37 cellular contexts compared by ENCODE assay signal in the genomic region with DNA sequence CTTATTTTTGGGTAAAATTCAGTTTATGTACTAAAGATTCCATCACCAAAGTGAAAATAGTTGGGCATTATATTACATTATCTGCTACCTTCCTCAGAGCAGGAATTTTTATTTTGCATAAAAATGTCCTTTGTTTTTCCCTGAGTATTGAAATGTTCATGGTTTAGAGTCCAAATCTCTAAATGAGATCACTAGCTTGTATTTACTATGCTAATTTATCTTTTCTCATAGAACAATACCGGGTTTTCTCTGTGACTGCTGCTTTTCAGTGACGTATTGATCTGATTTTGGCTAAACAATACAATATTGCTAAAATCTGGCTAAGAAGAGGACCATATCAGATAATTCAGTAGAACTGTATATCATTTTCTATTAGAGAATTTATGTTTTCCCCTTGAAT.
"Had no signal": no experiment of that assay in that cellular context is flagged by ENCODE, and none has a peak within 500 bp of the region (broad histone marks: within the 10 kb centered on the region; RNA-seq: fewer than 3 reads in every experiment).

No MANE protein-coding gene starts in this region.

- H3K4me1 Mint-ChIP-seq: activated naive CD4-positive, alpha-beta T cell treated with anti-CD3 and anti-CD28 coated beads, Interleukin-2, amount 10 ng/mL, durations not matched to agents 7 days and 5 days; activated naive CD4-positive, alpha-beta T cell treated with anti-CD3 and anti-CD28 coated beads, Interleukin-2, amount 50 U/mL, for 24 hours; activated naive CD8-positive, alpha-beta T cell treated with anti-CD3 and anti-CD28 coated beads for 36 hours; activated naive CD8-positive, alpha-beta T cell treated with anti-CD3 and anti-CD28 coated beads, Interleukin-2, amount 10 ng/mL, durations not matched to agents 7 days and 5 days; activated naive CD8-positive, alpha-beta T cell treated with anti-CD3 and anti-CD28 coated beads, Interleukin-2, amount 50 U/mL, for 24 hours; activated T-helper 17 cell treated with anti-CD3 and anti-CD28 coated beads, Interleukin-2, amount 50 U/mL, for 72 hours; central memory CD8-positive, alpha-beta T cell had no signal

- H3K27me3 Mint-ChIP-seq: activated naive CD4-positive, alpha-beta T cell treated with anti-CD3 and anti-CD28 coated beads, Interleukin-2, amount 10 ng/mL, durations not matched to agents 7 days and 5 days; activated naive CD4-positive, alpha-beta T cell treated with anti-CD3 and anti-CD28 coated beads, Interleukin-2, amount 50 U/mL, for 24 hours; activated naive CD8-positive, alpha-beta T cell treated with anti-CD3 and anti-CD28 coated beads, Interleukin-2, amount 10 ng/mL, durations not matched to agents 7 days and 5 days; activated naive CD8-positive, alpha-beta T cell treated with anti-CD3 and anti-CD28 coated beads, Interleukin-2, amount 50 U/mL, for 24 hours; activated T-helper 17 cell treated with anti-CD3 and anti-CD28 coated beads, Interleukin-2, amount 50 U/mL, for 72 hours; central memory CD8-positive, alpha-beta T cell had no signal

- H3K27me3 ChIP-seq: adrenal gland, ascending aorta, body of pancreas, brain microvascular endothelial cell, breast epithelium, cardiac muscle cell had no signal

- H3K36me3 Mint-ChIP-seq: activated naive CD4-positive, alpha-beta T cell treated with anti-CD3 and anti-CD28 coated beads, Interleukin-2, amount 10 ng/mL, durations not matched to agents 7 days and 5 days; activated naive CD4-positive, alpha-beta T cell treated with anti-CD3 and anti-CD28 coated beads, Interleukin-2, amount 50 U/mL, for 24 hours; activated naive CD4-positive, alpha-beta T cell treated with anti-CD3 and anti-CD28 coated beads, Interleukin-2, amount 50 U/mL, for 72 hours; activated naive CD8-positive, alpha-beta T cell; activated naive CD8-positive, alpha-beta T cell treated with anti-CD3 and anti-CD28 coated beads for 36 hours; activated naive CD8-positive, alpha-beta T cell treated with anti-CD3 and anti-CD28 coated beads, Interleukin-2, amount 10 ng/mL, durations not matched to agents 7 days and 5 days; brain had no signal

- H3K27ac ChIP-seq: adrenal gland, ascending aorta, body of pancreas, brain microvascular endothelial cell, breast epithelium, cardiac muscle cell had no signal

- H3K36me3 ChIP-seq: adrenal gland, ascending aorta, brain microvascular endothelial cell, breast epithelium, cardiac muscle cell had no signal

- H3K4me3 Mint-ChIP-seq: activated naive CD4-positive, alpha-beta T cell treated with anti-CD3 and anti-CD28 coated beads for 36 hours; activated naive CD4-positive, alpha-beta T cell treated with anti-CD3 and anti-CD28 coated beads, Interleukin-2, amount 10 ng/mL, durations not matched to agents 7 days and 5 days; activated naive CD4-positive, alpha-beta T cell treated with anti-CD3 and anti-CD28 coated beads, Interleukin-2, amount 50 U/mL, for 24 hours; activated naive CD8-positive, alpha-beta T cell; activated naive CD8-positive, alpha-beta T cell treated with anti-CD3 and anti-CD28 coated beads for 36 hours; activated naive CD8-positive, alpha-beta T cell treated with anti-CD3 and anti-CD28 coated beads, Interleukin-2, amount 10 ng/mL, durations not matched to agents 7 days and 5 days; activated naive CD8-positive, alpha-beta T cell treated with anti-CD3 and anti-CD28 coated beads, Interleukin-2, amount 50 U/mL, for 24 hours; activated T-cell treated with anti-CD3 and anti-CD28 coated beads, Interleukin-2, amount 50 U/mL, for 4 hours; activated T-cell treated with anti-CD3 and anti-CD28 coated beads, Interleukin-2, amount 50 U/mL, for 72 hours; activated T-helper 1 cell treated with anti-CD3 and anti-CD28 coated beads, Interleukin-12 subunit alpha, Interleukin-12 subunit beta, Interleukin-2, Interleukin-4 antibody, amounts not matched to agents 30 ng/mL and 10 ng/mL and 1 ng/mL, durations not matched to agents 14 hours and 24 hours and 36 hours; activated T-helper 17 cell treated with anti-CD3 and anti-CD28 coated beads, Interleukin-2, amount 50 U/mL, for 72 hours; brain; central memory CD8-positive, alpha-beta T cell had no signal

- H3K27ac Mint-ChIP-seq: activated naive CD4-positive, alpha-beta T cell treated with anti-CD3 and anti-CD28 coated beads for 36 hours; activated naive CD4-positive, alpha-beta T cell treated with anti-CD3 and anti-CD28 coated beads, Interleukin-2, amount 10 ng/mL, durations not matched to agents 7 days and 5 days; activated naive CD4-positive, alpha-beta T cell treated with anti-CD3 and anti-CD28 coated beads, Interleukin-2, amount 50 U/mL, for 24 hours; activated naive CD4-positive, alpha-beta T cell treated with anti-CD3 and anti-CD28 coated beads, Interleukin-2, amount 50 U/mL, for 72 hours; activated naive CD8-positive, alpha-beta T cell; activated naive CD8-positive, alpha-beta T cell treated with anti-CD3 and anti-CD28 coated beads for 36 hours; activated naive CD8-positive, alpha-beta T cell treated with anti-CD3 and anti-CD28 coated beads, Interleukin-2, amount 10 ng/mL, durations not matched to agents 7 days and 5 days; activated naive CD8-positive, alpha-beta T cell treated with anti-CD3 and anti-CD28 coated beads, Interleukin-2, amount 50 U/mL, for 24 hours; activated T-cell treated with anti-CD3 and anti-CD28 coated beads, Interleukin-2, amount 50 U/mL, for 72 hours; activated T-helper 1 cell treated with anti-CD3 and anti-CD28 coated beads, Interleukin-12 subunit alpha, Interleukin-12 subunit beta, Interleukin-2, Interleukin-4 antibody, amounts not matched to agents 30 ng/mL and 10 ng/mL and 1 ng/mL, durations not matched to agents 14 hours and 24 hours and 36 hours; activated T-helper 17 cell treated with anti-CD3 and anti-CD28 coated beads, Interleukin-2, amount 50 U/mL, for 72 hours; activated T-helper 2 cell treated with anti-CD3 and anti-CD28 coated beads, Interferon-gamma antibody, Interleukin-2, Interleukin-4, amounts not matched to agents 10 μg/mL and 5 μg/mL and 100 μg/mL, durations not matched to agents 14 hours and 24 hours and 36 hours; brain had no signal

- DNase-seq: activated effector memory CD4-positive, alpha-beta T cell treated with anti-CD3 and anti-CD28 coated beads, Interleukin-2, amount 50 U/mL, for 16 hours; activated effector memory CD4-positive, alpha-beta T cell treated with Interleukin-2 at 50 U/mL for 16 hours; activated gamma-delta T cell; activated gamma-delta T cell treated with Interleukin-2 at 50 U/mL for 16 hours; activated naive CD4-positive, alpha-beta T cell; activated naive CD4-positive, alpha-beta T cell treated with anti-CD3 and anti-CD28 coated beads for 36 hours; activated naive CD4-positive, alpha-beta T cell treated with anti-CD3 and anti-CD28 coated beads, Interleukin-2, amount 10 ng/mL, durations not matched to agents 7 days and 5 days; activated naive CD4-positive, alpha-beta T cell treated with anti-CD3 and anti-CD28 coated beads, Interleukin-2, amount 50 U/mL, for 16 hours; activated naive CD4-positive, alpha-beta T cell treated with Interleukin-2 at 50 U/mL for 16 hours; activated naive CD8-positive, alpha-beta T cell treated with anti-CD3 and anti-CD28 coated beads for 36 hours; activated naive CD8-positive, alpha-beta T cell treated with anti-CD3 and anti-CD28 coated beads, Interleukin-2, amount 10 ng/mL, durations not matched to agents 7 days and 5 days; activated naive CD8-positive, alpha-beta T cell treated with anti-CD3 and anti-CD28 coated beads, Interleukin-2, amount 50 U/mL, for 24 hours; activated T-cell treated with anti-CD3 and anti-CD28 coated beads, Interleukin-2, amount 50 U/mL, for 4 hours; activated T-cell treated with anti-CD3 and anti-CD28 coated beads, Interleukin-2, amount 50 U/mL, for 48 hours; activated T-cell treated with anti-CD3 and anti-CD28 coated beads, Interleukin-2, amount 50 U/mL, for 72 hours; adrenal gland; amniotic stem cell; amygdala; anterior cingulate cortex; aorta; body of pancreas; brain microvascular endothelial cell; caudate nucleus; central memory CD4-positive, alpha-beta T cell; cerebellar nuclear complex had no signal

- H3K9me3 Mint-ChIP-seq: activated naive CD4-positive, alpha-beta T cell treated with anti-CD3 and anti-CD28 coated beads for 36 hours; activated naive CD4-positive, alpha-beta T cell treated with anti-CD3 and anti-CD28 coated beads, Interleukin-2, amount 10 ng/mL, durations not matched to agents 7 days and 5 days; activated naive CD4-positive, alpha-beta T cell treated with anti-CD3 and anti-CD28 coated beads, Interleukin-2, amount 50 U/mL, for 24 hours; activated naive CD4-positive, alpha-beta T cell treated with anti-CD3 and anti-CD28 coated beads, Interleukin-2, amount 50 U/mL, for 72 hours; activated naive CD8-positive, alpha-beta T cell treated with anti-CD3 and anti-CD28 coated beads for 36 hours; activated naive CD8-positive, alpha-beta T cell treated with anti-CD3 and anti-CD28 coated beads, Interleukin-2, amount 10 ng/mL, durations not matched to agents 7 days and 5 days; activated naive CD8-positive, alpha-beta T cell treated with anti-CD3 and anti-CD28 coated beads, Interleukin-2, amount 50 U/mL, for 24 hours; activated T-cell treated with anti-CD3 and anti-CD28 coated beads, Interleukin-2, amount 50 U/mL, for 4 hours; activated T-helper 1 cell treated with anti-CD3 and anti-CD28 coated beads, Interleukin-12 subunit alpha, Interleukin-12 subunit beta, Interleukin-2, Interleukin-4 antibody, amounts not matched to agents 30 ng/mL and 10 ng/mL and 1 ng/mL, durations not matched to agents 14 hours and 24 hours and 36 hours; activated T-helper 2 cell treated with anti-CD3 and anti-CD28 coated beads, Interferon-gamma antibody, Interleukin-2, Interleukin-4, amounts not matched to agents 10 μg/mL and 5 μg/mL and 100 μg/mL, durations not matched to agents 14 hours and 24 hours and 36 hours; brain had no signal

- H3K4me3 ChIP-seq: adrenal gland, ascending aorta, body of pancreas, breast epithelium, cardiac muscle cell had no signal

- H3K4me1 ChIP-seq: adrenal gland, ascending aorta, body of pancreas, breast epithelium had no signal

- ATAC-seq: activated naive CD4-positive, alpha-beta T cell treated with anti-CD3 and anti-CD28 coated beads, Interleukin-2, amount 50 U/mL, for 72 hours; activated naive CD8-positive, alpha-beta T cell treated with anti-CD3 and anti-CD28 coated beads, Interleukin-2, amount 50 U/mL, for 24 hours; activated T-cell treated with anti-CD3 and anti-CD28 coated beads, Interleukin-2, amount 50 U/mL, for 4 hours; activated T-cell treated with anti-CD3 and anti-CD28 coated beads, Interleukin-2, amount 50 U/mL, for 72 hours; activated T-helper 17 cell treated with anti-CD3 and anti-CD28 coated beads, Interleukin-2, amount 50 U/mL, for 72 hours; body of pancreas had no signal

- FAIRE-seq: bronchial epithelial cell had no signal
